Comparison of ENCODE assay signal across 1 cellular context in the genomic region with DNA sequence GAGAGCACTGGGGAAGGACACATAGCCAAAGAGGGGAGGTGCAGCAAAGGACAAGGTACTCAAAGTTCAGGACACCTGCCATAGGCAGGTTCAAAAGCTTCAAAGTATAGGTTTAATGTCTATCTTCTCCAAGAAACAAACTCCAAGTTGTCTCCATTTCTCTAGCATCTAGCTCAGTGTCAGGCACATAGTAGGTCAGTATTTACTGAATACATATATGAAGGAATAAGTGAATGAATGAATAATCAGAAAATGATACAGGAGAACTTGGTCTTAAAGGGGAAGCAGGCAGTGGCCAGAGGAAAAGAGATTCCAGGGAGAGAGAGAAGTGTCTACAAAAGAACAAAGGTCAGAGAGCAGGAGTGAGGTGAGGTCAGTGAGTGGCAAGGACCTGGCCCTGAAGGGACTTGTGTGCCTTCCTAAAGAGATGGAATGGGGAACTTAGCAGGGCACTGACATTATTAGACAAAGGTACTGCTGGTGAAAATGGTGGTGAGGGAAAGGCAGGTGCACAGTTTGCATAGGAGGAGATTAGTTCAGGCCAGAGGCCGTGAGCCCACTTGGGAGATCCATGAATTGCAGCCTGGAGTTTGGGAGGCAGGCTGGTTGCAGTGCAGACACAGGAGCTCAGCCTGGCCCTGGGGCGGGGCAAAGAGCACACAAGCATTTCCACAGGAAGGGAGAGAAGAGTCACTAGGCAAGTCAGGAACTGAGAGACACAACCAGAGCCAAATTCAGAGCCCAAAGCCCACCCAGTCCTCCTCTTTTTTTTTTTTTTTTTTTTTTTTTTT.
TF ChIP-seq lines count a peak whose summit lies in the region.

No MANE protein-coding gene starts in this region.

TF ChIP-seq in endothelial cell of umbilical vein, 7 proteins besides CTCF, POLR2A, EP300 and RAD21 (continued from another document):
- TF ChIP-seq POLR2AphosphoS5 (IDR thresholded peaks at IDR 0.05; ENCODE audit: insufficient read depth, low read depth, low read length) (no peak), MYC (IDR thresholded peaks at IDR 0.05; ENCODE audit: low read depth, low read length) (no peak), JUN (IDR thresholded peaks at IDR 0.05; ENCODE audit: borderline replicate concordance, insufficient read depth, insufficient read length, low read depth) (no peak), GATA2 (IDR thresholded peaks at IDR 0.05; ENCODE audit: insufficient read depth, insufficient read length, low read depth, low read length) (no peak), FOS (IDR thresholded peaks at IDR 0.05; ENCODE audit: borderline replicate concordance, insufficient read depth, low read length) (no peak)
